1 cellular context compared by ENCODE assay signal in genomic region chr3:193843447-193844301, GRCh38.
TF ChIP-seq lines count a peak whose summit lies in the region.

No MANE protein-coding gene starts in this region.

TF ChIP-seq in HepG2, 621 proteins besides CTCF, POLR2A, EP300 and RAD21 (continued from another document and continues in another):
- TF ChIP-seq HNF1A (IDR thresholded peaks at IDR 0.05; ENCODE audit: low read depth), result peak; percentile 85
- TF ChIP-seq HNF1A (CRISPR knock-in tag; IDR thresholded peaks at IDR 0.05; ENCODE audit: borderline replicate concordance), result peak; percentile 55; the same call in 1 of the 2 replicates
- TF ChIP-seq, protein P1, sequence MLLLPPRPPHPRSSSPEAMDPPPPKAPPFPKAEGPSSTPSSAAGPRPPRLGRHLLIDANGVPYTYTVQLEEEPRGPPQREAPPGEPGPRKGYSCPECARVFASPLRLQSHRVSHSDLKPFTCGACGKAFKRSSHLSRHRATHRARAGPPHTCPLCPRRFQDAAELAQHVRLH (CRISPR knock-in tag; IDR thresholded peaks at IDR 0.05; ENCODE audit: borderline replicate concordance, low read depth), result no peak
- TF ChIP-seq, protein P2, sequence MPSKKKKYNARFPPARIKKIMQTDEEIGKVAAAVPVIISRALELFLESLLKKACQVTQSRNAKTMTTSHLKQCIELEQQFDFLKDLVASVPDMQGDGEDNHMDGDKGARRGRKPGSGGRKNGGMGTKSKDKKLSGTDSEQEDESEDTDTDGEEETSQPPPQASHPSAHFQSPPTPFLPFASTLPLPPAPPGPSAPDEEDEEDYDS (CRISPR knock-in tag; IDR thresholded peaks at IDR 0.05), result no peak
- TF ChIP-seq HNRNPLL (IDR thresholded peaks at IDR 0.05; ENCODE audit: low read depth, low read length, poor library complexity, severe bottlenecking), result no peak
- TF ChIP-seq FOXP1 (IDR thresholded peaks at IDR 0.05), result no peak
- TF ChIP-seq FOXP1 (CRISPR knock-in tag; IDR thresholded peaks at IDR 0.05), result 0 out of 2 replicates have a peak, but pooled peaks have one; percentile 19
- TF ChIP-seq, protein P3, sequence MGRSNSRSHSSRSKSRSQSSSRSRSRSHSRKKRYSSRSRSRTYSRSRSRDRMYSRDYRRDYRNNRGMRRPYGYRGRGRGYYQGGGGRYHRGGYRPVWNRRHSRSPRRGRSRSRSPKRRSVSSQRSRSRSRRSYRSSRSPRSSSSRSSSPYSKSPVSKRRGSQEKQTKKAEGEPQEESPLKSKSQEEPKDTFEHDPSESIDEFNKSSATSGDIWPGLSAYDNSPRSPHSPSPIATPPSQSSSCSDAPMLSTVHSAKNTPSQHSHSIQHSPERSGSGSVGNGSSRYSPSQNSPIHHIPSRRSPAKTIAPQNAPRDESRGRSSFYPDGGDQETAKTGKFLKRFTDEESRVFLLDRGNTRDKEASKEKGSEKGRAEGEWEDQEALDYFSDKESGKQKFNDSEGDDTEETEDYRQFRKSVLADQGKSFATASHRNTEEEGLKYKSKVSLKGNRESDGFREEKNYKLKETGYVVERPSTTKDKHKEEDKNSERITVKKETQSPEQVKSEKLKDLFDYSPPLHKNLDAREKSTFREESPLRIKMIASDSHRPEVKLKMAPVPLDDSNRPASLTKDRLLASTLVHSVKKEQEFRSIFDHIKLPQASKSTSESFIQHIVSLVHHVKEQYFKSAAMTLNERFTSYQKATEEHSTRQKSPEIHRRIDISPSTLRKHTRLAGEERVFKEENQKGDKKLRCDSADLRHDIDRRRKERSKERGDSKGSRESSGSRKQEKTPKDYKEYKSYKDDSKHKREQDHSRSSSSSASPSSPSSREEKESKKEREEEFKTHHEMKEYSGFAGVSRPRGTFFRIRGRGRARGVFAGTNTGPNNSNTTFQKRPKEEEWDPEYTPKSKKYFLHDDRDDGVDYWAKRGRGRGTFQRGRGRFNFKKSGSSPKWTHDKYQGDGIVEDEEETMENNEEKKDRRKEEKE (IDR thresholded peaks at IDR 0.05), result no peak
- TF ChIP-seq ATF7-NPFF (CRISPR knock-in tag; IDR thresholded peaks at IDR 0.05; ENCODE audit: low read depth), result no peak
- no peak for TF ChIP-seq MIER3 (CRISPR knock-in tag; IDR thresholded peaks at IDR 0.05; ENCODE audit: borderline replicate concordance)
- TF ChIP-seq ZNF572 (CRISPR knock-in tag; IDR thresholded peaks at IDR 0.05), result no peak
- no peak for TF ChIP-seq HCFC1 (IDR thresholded peaks at IDR 0.05; ENCODE audit: low read depth, low read length)
- TF ChIP-seq NPAS2 (CRISPR knock-in tag; IDR thresholded peaks at IDR 0.05; ENCODE audit: borderline replicate concordance), result no peak
- TF ChIP-seq ZNF710 (CRISPR knock-in tag; IDR thresholded peaks at IDR 0.05; ENCODE audit: borderline replicate concordance), result 0 out of 2 replicates have a peak, but pooled peaks have one; percentile 41
- TF ChIP-seq, protein P4, sequence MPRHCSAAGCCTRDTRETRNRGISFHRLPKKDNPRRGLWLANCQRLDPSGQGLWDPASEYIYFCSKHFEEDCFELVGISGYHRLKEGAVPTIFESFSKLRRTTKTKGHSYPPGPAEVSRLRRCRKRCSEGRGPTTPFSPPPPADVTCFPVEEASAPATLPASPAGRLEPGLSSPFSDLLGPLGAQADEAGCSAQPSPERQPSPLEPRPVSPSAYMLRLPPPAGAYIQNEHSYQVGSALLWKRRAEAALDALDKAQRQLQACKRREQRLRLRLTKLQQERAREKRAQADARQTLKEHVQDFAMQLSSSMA (CRISPR knock-in tag; IDR thresholded peaks at IDR 0.05), result no peak
- TF ChIP-seq ZNF576 (CRISPR knock-in tag; IDR thresholded peaks at IDR 0.05), result no peak
- TF ChIP-seq ZSCAN31 (CRISPR knock-in tag; IDR thresholded peaks at IDR 0.05; ENCODE audit: low read depth), result no peak
- no peak for TF ChIP-seq ZFP41 (CRISPR knock-in tag; IDR thresholded peaks at IDR 0.05; ENCODE audit: borderline replicate concordance)
- TF ChIP-seq BRD4 (CRISPR knock-in tag; IDR thresholded peaks at IDR 0.05), result no peak
- no peak for TF ChIP-seq AGO2 (optimal IDR thresholded peaks at IDR 0.05; ENCODE audit: low read depth, low read length)
- TF ChIP-seq ZBTB7B (CRISPR knock-in tag; IDR thresholded peaks at IDR 0.05), result no peak
- TF ChIP-seq ZKSCAN1 (IDR thresholded peaks at IDR 0.05; ENCODE audit: low read length), result no peak
- TF ChIP-seq, protein P5, sequence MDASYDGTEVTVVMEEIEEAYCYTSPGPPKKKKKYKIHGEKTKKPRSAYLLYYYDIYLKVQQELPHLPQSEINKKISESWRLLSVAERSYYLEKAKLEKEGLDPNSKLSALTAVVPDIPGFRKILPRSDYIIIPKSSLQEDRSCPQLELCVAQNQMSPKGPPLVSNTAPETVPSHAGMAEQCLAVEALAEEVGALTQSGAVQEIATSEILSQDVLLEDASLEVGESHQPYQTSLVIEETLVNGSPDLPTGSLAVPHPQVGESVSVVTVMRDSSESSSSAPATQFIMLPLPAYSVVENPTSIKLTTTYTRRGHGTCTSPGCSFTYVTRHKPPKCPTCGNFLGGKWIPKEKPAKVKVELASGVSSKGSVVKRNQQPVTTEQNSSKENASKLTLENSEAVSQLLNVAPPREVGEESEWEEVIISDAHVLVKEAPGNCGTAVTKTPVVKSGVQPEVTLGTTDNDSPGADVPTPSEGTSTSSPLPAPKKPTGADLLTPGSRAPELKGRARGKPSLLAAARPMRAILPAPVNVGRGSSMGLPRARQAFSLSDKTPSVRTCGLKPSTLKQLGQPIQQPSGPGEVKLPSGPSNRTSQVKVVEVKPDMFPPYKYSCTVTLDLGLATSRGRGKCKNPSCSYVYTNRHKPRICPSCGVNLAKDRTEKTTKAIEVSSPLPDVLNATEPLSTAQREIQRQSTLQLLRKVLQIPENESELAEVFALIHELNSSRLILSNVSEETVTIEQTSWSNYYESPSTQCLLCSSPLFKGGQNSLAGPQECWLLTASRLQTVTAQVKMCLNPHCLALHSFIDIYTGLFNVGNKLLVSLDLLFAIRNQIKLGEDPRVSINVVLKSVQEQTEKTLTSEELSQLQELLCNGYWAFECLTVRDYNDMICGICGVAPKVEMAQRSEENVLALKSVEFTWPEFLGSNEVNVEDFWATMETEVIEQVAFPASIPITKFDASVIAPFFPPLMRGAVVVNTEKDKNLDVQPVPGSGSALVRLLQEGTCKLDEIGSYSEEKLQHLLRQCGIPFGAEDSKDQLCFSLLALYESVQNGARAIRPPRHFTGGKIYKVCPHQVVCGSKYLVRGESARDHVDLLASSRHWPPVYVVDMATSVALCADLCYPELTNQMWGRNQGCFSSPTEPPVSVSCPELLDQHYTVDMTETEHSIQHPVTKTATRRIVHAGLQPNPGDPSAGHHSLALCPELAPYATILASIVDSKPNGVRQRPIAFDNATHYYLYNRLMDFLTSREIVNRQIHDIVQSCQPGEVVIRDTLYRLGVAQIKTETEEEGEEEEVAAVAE (CRISPR knock-in tag; IDR thresholded peaks at IDR 0.05; ENCODE audit: borderline replicate concordance), result 0 out of 2 replicates have a peak, but pooled peaks have one; percentile 33
- no peak for TF ChIP-seq ZNF850 (CRISPR knock-in tag; conservative IDR thresholded peaks at IDR 0.05)
- TF ChIP-seq ZNF354B (CRISPR knock-in tag; IDR thresholded peaks at IDR 0.05), result no peak
- TF ChIP-seq HNF4A (CRISPR knock-in tag; IDR thresholded peaks at IDR 0.05), result peak; percentile 50
- no peak for TF ChIP-seq SIX4 (CRISPR knock-in tag; IDR thresholded peaks at IDR 0.05)
- TF ChIP-seq, protein P6, sequence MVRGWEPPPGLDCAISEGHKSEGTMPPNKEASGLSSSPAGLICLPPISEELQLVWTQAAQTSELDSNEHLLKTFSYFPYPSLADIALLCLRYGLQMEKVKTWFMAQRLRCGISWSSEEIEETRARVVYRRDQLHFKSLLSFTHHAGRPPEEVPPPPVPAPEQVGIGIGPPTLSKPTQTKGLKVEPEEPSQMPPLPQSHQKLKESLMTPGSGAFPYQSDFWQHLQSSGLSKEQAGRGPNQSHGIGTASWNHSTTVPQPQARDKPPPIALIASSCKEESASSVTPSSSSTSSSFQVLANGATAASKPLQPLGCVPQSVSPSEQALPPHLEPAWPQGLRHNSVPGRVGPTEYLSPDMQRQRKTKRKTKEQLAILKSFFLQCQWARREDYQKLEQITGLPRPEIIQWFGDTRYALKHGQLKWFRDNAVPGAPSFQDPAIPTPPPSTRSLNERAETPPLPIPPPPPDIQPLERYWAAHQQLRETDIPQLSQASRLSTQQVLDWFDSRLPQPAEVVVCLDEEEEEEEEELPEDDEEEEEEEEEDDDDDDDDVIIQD (CRISPR knock-in tag; IDR thresholded peaks at IDR 0.05; ENCODE audit: low read depth), result no peak
- TF ChIP-seq ZSCAN21 (CRISPR knock-in tag; IDR thresholded peaks at IDR 0.05; ENCODE audit: borderline replicate concordance), result no peak
- TF ChIP-seq ZNF383 (CRISPR knock-in tag; IDR thresholded peaks at IDR 0.05; ENCODE audit: borderline replicate concordance), result no peak
